35 cellular contexts compared by ENCODE assay signal in genomic region chr3:97738761-97739160, GRCh38. TPM values are rescaled to one million over a fixed set of nuclear protein-coding genes. Genes with fewer than 3 reads are reported as not detected.
DNase-seq lines count a peak whose midpoint lies in the region; ATAC-seq and TF ChIP-seq lines count a peak whose summit lies in the region.
"Had no signal": no experiment of that assay in that cellular context is flagged by ENCODE, and none has a peak within 500 bp of the region (broad histone marks: within the 10 kb centered on the region; RNA-seq: fewer than 3 reads in every experiment).

No MANE protein-coding gene starts in this region.

- H3K27me3 Mint-ChIP-seq in GM23338 (ENCODE audit: insufficient read depth, low read depth, poor library complexity) = no peaks in the 10 kb centered on the region

- H3K4me3 ChIP-seq in GM23338 = no peak overlapping the region
- H3K4me3 ChIP-seq: A549; BLaER1; BLaER1 treated with 17β-estradiol and CSF1 and Interleukin-3, amounts not matched to agents 10 nM and 100 nM had no signal

- H3F3A ChIP-seq in GM23338 (replicated peaks; ENCODE audit: low read depth) = no peaks in the 10 kb centered on the region

- no peak overlapping the region for H3K4me2 ChIP-seq in GM23338
- H3K4me2 ChIP-seq: A549; BLaER1; BLaER1 treated with 17β-estradiol and CSF1 and Interleukin-3, amounts not matched to agents 10 nM and 100 nM had no signal

- no peaks in the 10 kb centered on the region for H3K9me3 Mint-ChIP-seq in GM23338
- H3K9me3 Mint-ChIP-seq: CD4-positive, alpha-beta memory T cell; CD4-positive, alpha-beta T cell; CD8-positive, alpha-beta memory T cell; CD8-positive, alpha-beta T cell had no signal

- H3K27me3 ChIP-seq in GM23338 (ENCODE audit: insufficient read depth) = no peaks in the 10 kb centered on the region
- H3K27me3 ChIP-seq: BE2C; BLaER1; BLaER1 treated with 17β-estradiol and CSF1 and Interleukin-3, amounts not matched to agents 10 nM and 100 nM had no signal

- no peaks in the 10 kb centered on the region for H3K36me3 ChIP-seq in GM23338 (ENCODE audit: insufficient read depth)
- H3K36me3 ChIP-seq: BE2C; BLaER1; BLaER1 treated with 17β-estradiol and CSF1 and Interleukin-3, amounts not matched to agents 10 nM and 100 nM had no signal

- no peaks in the 10 kb centered on the region for H4K20me1 ChIP-seq in GM23338 (replicated peaks; ENCODE audit: insufficient read depth)
- H4K20me1 ChIP-seq: BLaER1; BLaER1 treated with 17β-estradiol and CSF1 and Interleukin-3, amounts not matched to agents 10 nM and 100 nM had no signal

- no peak for ATAC-seq in GM23338
- ATAC-seq in GM19467 (IDR thresholded peaks at IDR 0.05; ENCODE audit: unreplicated experiment) = no peak
- ATAC-seq in GM19395 (IDR thresholded peaks at IDR 0.05; ENCODE audit: unreplicated experiment) = no peak
- no peak for ATAC-seq in HG03460 (IDR thresholded peaks at IDR 0.05; ENCODE audit: unreplicated experiment)
- ATAC-seq: A549; CD8-positive, alpha-beta T cell had no signal

- TF ChIP-seq CTCF in GM23338 (conservative IDR thresholded peaks at IDR 0.05; ENCODE audit: low read depth in 2 of 2) = no peak

- no peak for DNase-seq in GM23338 (ENCODE audit: low spot score)
- peak; percentile 20 for DNase-seq in middle frontal gyrus (ENCODE audit: extremely low spot score, low spot score)
- peak; percentile 21 for DNase-seq in putamen (ENCODE audit: low spot score)
- peak; percentile 25 for DNase-seq in superior temporal gyrus (ENCODE audit: extremely low spot score)
- DNase-seq in retina = no peak
- DNase-seq: 8988T; ACHN; AML-193; BE2C; C1 segment of cervical spinal cord; Caco-2; Calu3; CD4-positive, alpha-beta memory T cell; CD4-positive, alpha-beta T cell; CD4-positive, CD25-positive, alpha-beta regulatory T cell; CD8-positive, alpha-beta memory T cell; CD8-positive, alpha-beta T cell; COR-L47; DMS 273 treated with DMSO at 0.1 percent for 48 hours; DMS153; DMS53; DMS79; DMS79 treated with DMSO at 0.1 percent for 48 hours; DND-41; EL had no signal

- H3K4me1 ChIP-seq in GM23338 (ENCODE audit: insufficient read depth) = 0 out of 2 replicates have a peak, but pooled peaks cover 4% of the 10 kb centered on the region
- H3K4me1 ChIP-seq: A549; BLaER1; BLaER1 treated with 17β-estradiol and CSF1 and Interleukin-3, amounts not matched to agents 10 nM and 100 nM; Caco-2 had no signal

- H3K27ac Mint-ChIP-seq in GM23338 = no peak overlapping the region
- H3K27ac Mint-ChIP-seq: B cell; CD14-positive monocyte; CD4-positive, alpha-beta memory T cell; CD4-positive, alpha-beta T cell; CD8-positive, alpha-beta memory T cell; CD8-positive, alpha-beta T cell had no signal

- H3K4me1 Mint-ChIP-seq in GM23338 = peaks cover 11% of the 10 kb centered on the region
- H3K4me1 Mint-ChIP-seq: B cell; CD14-positive monocyte; CD4-positive, CD25-positive, alpha-beta regulatory T cell; CD8-positive, alpha-beta memory T cell had no signal

- no peaks in the 10 kb centered on the region for H3K9me2 ChIP-seq in GM23338 (ENCODE audit: insufficient read depth)

- no peak overlapping the region for H3K27ac ChIP-seq in GM23338 (ENCODE audit: low read depth)
- H3K27ac ChIP-seq: 22Rv1; A549; BLaER1; BLaER1 treated with 17β-estradiol and CSF1 and Interleukin-3, amounts not matched to agents 10 nM and 100 nM; C4-2B had no signal

- H3K36me3 Mint-ChIP-seq in GM23338 (ENCODE audit: low read depth) = no peaks in the 10 kb centered on the region
- H3K36me3 Mint-ChIP-seq: CD14-positive monocyte; CD4-positive, alpha-beta memory T cell; CD4-positive, CD25-positive, alpha-beta regulatory T cell; CD8-positive, alpha-beta memory T cell; CD8-positive, alpha-beta T cell had no signal

- no peaks in the 10 kb centered on the region for H3K79me2 ChIP-seq in GM23338 (replicated peaks; ENCODE audit: insufficient read depth)

- peak overlapping the region; percentile 8; the same call in 1 of the 2 replicates for H2AFZ ChIP-seq in GM23338

- no peak overlapping the region for H3K4me3 Mint-ChIP-seq in GM23338
- H3K4me3 Mint-ChIP-seq: B cell; CD14-positive monocyte; CD4-positive, alpha-beta memory T cell; CD4-positive, alpha-beta T cell; CD4-positive, CD25-positive, alpha-beta regulatory T cell; CD8-positive, alpha-beta memory T cell; CD8-positive, alpha-beta T cell had no signal

TF ChIP-seq in GM23338, 12 proteins besides CTCF, POLR2A, EP300 and RAD21:
- TF ChIP-seq STAT1 (IDR thresholded peaks at IDR 0.05; ENCODE audit: unreplicated experiment) = no peak
- no peak for TF ChIP-seq ETS1 (IDR thresholded peaks at IDR 0.05)
- TF ChIP-seq ZNF114 (CRISPR knock-in tag; IDR thresholded peaks at IDR 0.05) = no peak
- no peak for TF ChIP-seq JUNB (IDR thresholded peaks at IDR 0.05; ENCODE audit: unreplicated experiment)

RNA-seq across cellular contexts. Expression of gene ARL6, which starts 25.8 kb away (rescaled TPM):
- total RNA-seq in GM23338 (2014; rRNA removed; shearing (Covaris generic)) = 9.8 and 13.0 TPM in 2 replicates
- 8.6 and 10.9 TPM in 2 replicates for polyA plus RNA-seq in GM23338 (2016; fragmentation: Nextera tagmentation; extraction: Ambion mirVana)

Comparison
In these comparisons a context has a peak if more than half of its experiments do, and no peak if none do; other contexts are left out.
1. DNase-seq: peak in middle frontal gyrus (single experiment), putamen (single experiment) and superior temporal gyrus (single experiment); none in GM23338 (single experiment) and retina (single experiment).